9 cellular contexts compared by ENCODE assay signal in the genomic region with DNA sequence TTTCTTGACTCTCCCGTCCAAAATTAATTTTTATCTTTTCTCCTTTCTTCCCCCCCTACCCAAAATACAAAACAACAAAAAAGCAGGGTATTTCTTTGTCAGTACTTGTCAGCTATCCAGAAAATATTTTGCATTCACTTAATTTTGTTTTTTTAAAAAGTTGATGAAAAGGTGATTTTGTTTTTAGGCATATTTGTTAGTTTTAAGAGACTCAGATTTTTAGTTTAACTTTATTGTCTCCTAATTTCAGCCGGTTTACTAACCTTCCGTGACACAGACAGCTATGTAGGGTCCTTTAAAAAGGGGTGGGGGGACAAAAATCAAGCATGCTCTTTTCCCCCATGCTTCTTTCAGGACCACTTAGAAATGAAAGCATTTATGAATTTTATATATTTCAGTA. TPM values are rescaled to one million over a fixed set of nuclear protein-coding genes. Genes with fewer than 3 reads are reported as not detected.
A peak's percentile ranks its signal among the peaks of the same experiment; 100 is the strongest.
DNase-seq lines count a peak whose midpoint lies in the region; ATAC-seq and TF ChIP-seq lines count a peak whose summit lies in the region.
"Had no signal": no experiment of that assay in that cellular context is flagged by ENCODE, and none has a peak within 500 bp of the region (broad histone marks: within the 10 kb centered on the region; RNA-seq: fewer than 3 reads in every experiment).

No MANE protein-coding gene starts in this region.

- TF ChIP-seq CTCF in cardiac muscle cell (IDR thresholded peaks at IDR 0.05; ENCODE audit: low read depth, low read length) (no peak), upper lobe of left lung (IDR thresholded peaks at IDR 0.05) (no peak)

- peaks cover 11 to 12% of the 10 kb centered on the region in 2 donors for H3K27me3 Mint-ChIP-seq in effector memory CD8-positive, alpha-beta T cell

- H3K27me3 ChIP-seq in cardiac muscle cell, result no peaks in the 10 kb centered on the region
- no peaks in the 10 kb centered on the region for H3K27me3 ChIP-seq in muscle layer of duodenum (ENCODE audit: low read depth, low read length)
- H3K27me3 ChIP-seq in upper lobe of left lung, result no peaks in the 10 kb centered on the region

- 3 to 4% methylated on average over 3 of the region's 3 CpGs for WGBS in upper lobe of left lung, 2 donors

- no peaks in the 10 kb centered on the region for H3K36me3 Mint-ChIP-seq in effector memory CD8-positive, alpha-beta T cell (ENCODE audit: insufficient read depth)

- H3K4me1 ChIP-seq in cardiac muscle cell (ENCODE audit: low read depth), result peaks cover 11% of the 10 kb centered on the region
- no peaks in the 10 kb centered on the region for H3K4me1 ChIP-seq in muscle layer of duodenum (ENCODE audit: control insufficient read depth in 1 of 2, insufficient read depth in 2 of 2, low read length in 2 of 2)
- peaks cover 0 to 25% (median 4%) of the 10 kb centered on the region in 4 donors for H3K4me1 ChIP-seq in upper lobe of left lung

- H3K27ac ChIP-seq in cardiac muscle cell (peak overlapping the region; percentile 88), muscle layer of duodenum (ENCODE audit: low read length) (peak overlapping the region; percentile 97), upper lobe of left lung (peak overlapping the region; percentile 60 to 89 (median 82))
- H3K27ac ChIP-seq: BLaER1 treated with 17β-estradiol and CSF1 and Interleukin-3, amounts not matched to agents 10 nM and 100 nM had no signal

- ATAC-seq in left ventricle myocardium superior (no peak), upper lobe of left lung (ENCODE audit: low FRiP score in 2 of 2) (no peak), HG03469 (IDR thresholded peaks at IDR 0.05; ENCODE audit: unreplicated experiment) (no peak)
- ATAC-seq in effector memory CD8-positive, alpha-beta T cell (replicated peaks), result no peak

- no peaks in the 10 kb centered on the region for H3K9me3 Mint-ChIP-seq in effector memory CD8-positive, alpha-beta T cell

- H3K36me3 ChIP-seq in cardiac muscle cell (no peaks in the 10 kb centered on the region), muscle layer of duodenum (ENCODE audit: control insufficient read depth in 1 of 2, insufficient read depth in 2 of 2, low read length in 2 of 2) (no peaks in the 10 kb centered on the region), upper lobe of left lung (no peaks in the 10 kb centered on the region)
- H3K36me3 ChIP-seq: BLaER1 treated with 17β-estradiol and CSF1 and Interleukin-3, amounts not matched to agents 10 nM and 100 nM had no signal

- intact Hi-C loops in left ventricle myocardium superior (cut with micrococcal nuclease), result loop anchor here (10.0 kb wide), 1 partner anchor 224 kb away; no protein-coding TSS in a partner anchor

- H3K4me1 Mint-ChIP-seq in effector memory CD8-positive, alpha-beta T cell (ENCODE audit: low read depth in 2 of 2), result peaks cover 2 to 7% of the 10 kb centered on the region in 2 donors

- peak overlapping the region; percentile 29 to 71 for H3K4me3 Mint-ChIP-seq in effector memory CD8-positive, alpha-beta T cell

- DNase-seq in cardiac muscle cell (ENCODE audit: low read depth in 1 of 2, low spot score in 1 of 2), result no peak
- DNase-seq in left ventricle myocardium superior, result no peak
- DNase-seq in effector memory CD8-positive, alpha-beta T cell, result no peak
- no peak for DNase-seq in upper lobe of left lung
- no peak for DNase-seq in NCI-H1417 treated with DMSO at 0.1 percent for 48 hours (lab: John Stamatoyannopoulos, UW)
- DNase-seq in NCI-H345 (lab: John Stamatoyannopoulos, UW), result no peak

- TF ChIP-seq EP300 in upper lobe of left lung (IDR thresholded peaks at IDR 0.05), result no peak

- H3K9me3 ChIP-seq in cardiac muscle cell (ENCODE audit: low read depth) (no peaks in the 10 kb centered on the region), muscle layer of duodenum (ENCODE audit: control insufficient read depth in 1 of 2, low read length in 2 of 2) (no peaks in the 10 kb centered on the region), upper lobe of left lung (no peaks in the 10 kb centered on the region)
- H3K9me3 ChIP-seq: BLaER1 treated with 17β-estradiol and CSF1 and Interleukin-3, amounts not matched to agents 10 nM and 100 nM had no signal

- TF ChIP-seq POLR2A in upper lobe of left lung (IDR thresholded peaks at IDR 0.05), result no peak

- H3K27ac Mint-ChIP-seq in effector memory CD8-positive, alpha-beta T cell, result no peak overlapping the region

- H3K4me3 ChIP-seq in cardiac muscle cell, result peak overlapping the region; percentile 97
- peak overlapping the region; percentile 71 to 93 for H3K4me3 ChIP-seq in muscle layer of duodenum (ENCODE audit: low read depth in 1 of 2, low read length in 2 of 2)
- peak overlapping the region; percentile 66 to 82 (median 75) for H3K4me3 ChIP-seq in upper lobe of left lung

RNA-seq across cellular contexts. Expression of a gene that starts 1.5 kb away (rescaled TPM):
- total RNA-seq in cardiac muscle cell (147 and 182 TPM in 2 replicates), left ventricle myocardium superior (69.6 TPM), upper lobe of left lung (10 to 100 TPM; 17.8 to 59.6 (median 38.3) TPM)
- 43.5 and 54.5 TPM in 2 replicates for polyA plus RNA-seq in cardiac muscle cell
